ENCODE assay signal across 20 cellular contexts in genomic region chr4:121692261-121692660, GRCh38. TPM values are rescaled to one million over a fixed set of nuclear protein-coding genes. Genes with fewer than 3 reads are reported as not detected.
DNase-seq lines count a peak whose midpoint lies in the region; ATAC-seq, FAIRE-seq and TF ChIP-seq lines count a peak whose summit lies in the region.
"Had no signal": no experiment of that assay in that cellular context is flagged by ENCODE, and none has a peak within 500 bp of the region (broad histone marks: within the 10 kb centered on the region; RNA-seq: fewer than 3 reads in every experiment).

No MANE protein-coding gene starts in this region.

- H4K91ac ChIP-seq in neuronal stem cell (ENCODE audit: low read depth, low read length, poor library complexity), result no peak overlapping the region

- H3K18ac ChIP-seq in neuronal stem cell (ENCODE audit: low read length), result no peak overlapping the region

- TF ChIP-seq POLR2A in heart left ventricle (IDR thresholded peaks at IDR 0.05) (no peak), uterus (IDR thresholded peaks at IDR 0.05) (no peak), esophagus squamous epithelium (IDR thresholded peaks at IDR 0.05) (no peak)

- H3K9me1 ChIP-seq in keratinocyte (ENCODE audit: control insufficient read depth, extremely low read depth, insufficient read depth, low read length), result peaks cover 4% of the 10 kb centered on the region

- H3K9ac ChIP-seq in adipocyte (ENCODE audit: low read length) (peak overlapping the region; percentile 80), keratinocyte (ENCODE audit: control insufficient read depth, extremely low read depth, insufficient read depth, low read length) (no peak overlapping the region), neuronal stem cell (ENCODE audit: low read depth, low read length, poor library complexity) (no peak overlapping the region)

- intact Hi-C loops in heart left ventricle (cut with DNase I), result no loop called here
- intact Hi-C loops in uterus (cut with DNase I; ENCODE audit: low total_unique reads), result no loop called here
- intact Hi-C loops in esophagus squamous epithelium (cut with DNase I), result no loop called here

- no peak for ATAC-seq in heart left ventricle
- ATAC-seq: T-cell had no signal

- H2BK120ac ChIP-seq in neuronal stem cell (ENCODE audit: low read depth, low read length), result no peak overlapping the region

- no peak overlapping the region for H2BK5ac ChIP-seq in neuronal stem cell (ENCODE audit: low read length)

- H3K14ac ChIP-seq in neuronal stem cell (ENCODE audit: low read length), result no peak overlapping the region

- no peak overlapping the region for H3K4ac ChIP-seq in neuronal stem cell (ENCODE audit: low read length)

- peak overlapping the region; percentile 10 to 75 for H3K27ac ChIP-seq in right atrium auricular region
- peak overlapping the region in 3 of 12 donors; percentile 52 to 62 (median 55) for H3K27ac ChIP-seq in heart left ventricle
- H3K27ac ChIP-seq in keratinocyte (ENCODE audit: control insufficient read depth, insufficient read depth, low read length), result no peak overlapping the region
- peak overlapping the region; percentile 79 to 95 for H3K27ac ChIP-seq in uterus
- peak overlapping the region in 1 of 4 donors; percentile 17 for H3K27ac ChIP-seq in esophagus squamous epithelium
- no peak overlapping the region for H3K27ac ChIP-seq in neuronal stem cell (replicated peaks; ENCODE audit: low read length)
- H3K27ac ChIP-seq: prostate gland had no signal

- H2BK12ac ChIP-seq in neuronal stem cell (ENCODE audit: low read length), result no peak overlapping the region

- H3K36me3 ChIP-seq in right atrium auricular region, result peaks cover 4% of the 10 kb centered on the region
- peaks cover 0 to 30% (median 4%) of the 10 kb centered on the region in 9 donors for H3K36me3 ChIP-seq in heart left ventricle
- H3K36me3 ChIP-seq in adipocyte (ENCODE audit: control insufficient read depth, insufficient read depth, low read length, severe bottlenecking), result peaks cover 37% of the 10 kb centered on the region
- peaks cover 6 to 25% of the 10 kb centered on the region in 2 experiments for H3K36me3 ChIP-seq in keratinocyte (ENCODE audit: control insufficient read depth in 2 of 2, extremely low read depth in 1 of 2, insufficient read depth in 2 of 2, low read length in 2 of 2)
- no peaks in the 10 kb centered on the region for H3K36me3 ChIP-seq in uterus
- H3K36me3 ChIP-seq in esophagus squamous epithelium, result peaks cover 0 to 25% (median 3%) of the 10 kb centered on the region in 3 donors
- H3K36me3 ChIP-seq in neuronal stem cell (replicated peaks in 1 of 2; ENCODE audit: control insufficient read depth in 2 of 2, insufficient read depth in 2 of 2, low read length in 2 of 2), result peaks cover 3 to 51% of the 10 kb centered on the region in 2 donors
- H3K36me3 ChIP-seq: prostate gland had no signal

- H2AFZ ChIP-seq in keratinocyte (ENCODE audit: control insufficient read depth, low read length), result no peak overlapping the region
- H2AFZ ChIP-seq in neuronal stem cell (ENCODE audit: low read length), result no peak overlapping the region

- H3K4me3 ChIP-seq in right atrium auricular region, result no peak overlapping the region
- peak overlapping the region in 1 of 12 donors; percentile 90 for H3K4me3 ChIP-seq in heart left ventricle
- H3K4me3 ChIP-seq in adipocyte (ENCODE audit: low read length), result peak overlapping the region; percentile 80
- H3K4me3 ChIP-seq in keratinocyte (ENCODE audit: control insufficient read depth in 2 of 3, extremely low read depth in 1 of 3, insufficient read depth in 2 of 3, low read depth in 1 of 3, low read length in 3 of 3), result no peak overlapping the region
- H3K4me3 ChIP-seq in uterus, result no peak overlapping the region
- H3K4me3 ChIP-seq in esophagus squamous epithelium, result no peak overlapping the region
- no peak overlapping the region for H3K4me3 ChIP-seq in neuronal stem cell (ENCODE audit: low read length in 2 of 2)
- H3K4me3 ChIP-seq: prostate gland had no signal

- in situ Hi-C loops in G401 (cut with HindIII; ENCODE audit: low sequenced_read_pairs), result no loop called here

- H3K9me3 ChIP-seq in right atrium auricular region, result no peaks in the 10 kb centered on the region
- no peaks in the 10 kb centered on the region for H3K9me3 ChIP-seq in heart left ventricle
- no peaks in the 10 kb centered on the region for H3K9me3 ChIP-seq in adipocyte (ENCODE audit: control insufficient read depth, low read length)
- H3K9me3 ChIP-seq in keratinocyte (ENCODE audit: control insufficient read depth, low read depth, low read length), result no peaks in the 10 kb centered on the region
- no peaks in the 10 kb centered on the region for H3K9me3 ChIP-seq in uterus
- no peaks in the 10 kb centered on the region for H3K9me3 ChIP-seq in esophagus squamous epithelium
- peaks cover 2 to 3% of the 10 kb centered on the region in 2 donors for H3K9me3 ChIP-seq in neuronal stem cell (replicated peaks in 1 of 2; ENCODE audit: control insufficient read depth in 2 of 2, insufficient read depth in 1 of 2, low read depth in 1 of 2, low read length in 2 of 2)
- H3K9me3 ChIP-seq: prostate gland had no signal

- H3K27me3 ChIP-seq in right atrium auricular region (no peaks in the 10 kb centered on the region), heart left ventricle (no peaks in the 10 kb centered on the region), adipocyte (replicated peaks; ENCODE audit: control insufficient read depth, insufficient read depth, low read length) (no peaks in the 10 kb centered on the region), keratinocyte (ENCODE audit: control insufficient read depth, extremely low read depth, insufficient read depth, low read length) (no peaks in the 10 kb centered on the region), uterus (no peaks in the 10 kb centered on the region), esophagus squamous epithelium (no peaks in the 10 kb centered on the region), neuronal stem cell (ENCODE audit: control insufficient read depth in 3 of 3, insufficient read depth in 3 of 3, low read depth in 1 of 3, low read length in 3 of 3) (no peaks in the 10 kb centered on the region)

- no peak for TF ChIP-seq CTCF in right atrium auricular region (IDR thresholded peaks at IDR 0.05)
- no peak for TF ChIP-seq CTCF in heart left ventricle (IDR thresholded peaks at IDR 0.05)
- TF ChIP-seq CTCF in keratinocyte (optimal IDR thresholded peaks at IDR 0.05 in 1 of 3, IDR thresholded peaks at IDR 0.05 in 1 of 3, conservative IDR thresholded peaks at IDR 0.05 in 1 of 3; ENCODE audit: extremely low read depth in 1 of 3, insufficient read depth in 2 of 3, low read length in 3 of 3), result no peak
- TF ChIP-seq CTCF in uterus (IDR thresholded peaks at IDR 0.05), result no peak
- no peak for TF ChIP-seq CTCF in esophagus squamous epithelium (IDR thresholded peaks at IDR 0.05)

- H3K79me1 ChIP-seq in neuronal stem cell (ENCODE audit: low read depth, low read length), result peaks cover 2% of the 10 kb centered on the region

- DNase-seq in right atrium auricular region (ENCODE audit: low spot score) (no peak), heart left ventricle (no peak), adipocyte (ENCODE audit: low read depth) (no peak), keratinocyte (ENCODE audit: low read depth, low spot score) (no peak), uterus (no peak), G401 (ENCODE audit: low spot score) (no peak), esophagus squamous epithelium (lab: John Stamatoyannopoulos, UW) (no peak), neuronal stem cell (ENCODE audit: low spot score) (no peak)
- DNase-seq: activated CD4-positive, alpha-beta memory T cell treated with anti-CD3 and anti-CD28 coated beads for 36 hours; activated naive CD4-positive, alpha-beta T cell treated with anti-CD3 and anti-CD28 coated beads for 36 hours; anterior cingulate cortex; CD4-positive, alpha-beta memory T cell; effector CD4-positive, alpha-beta T cell; hypothalamus; NCI-H1694; NK-92 treated with Interleukin-12 subunit alpha and Interleukin-12 subunit beta, amount 100 ng/mL, for 24 hours; stimulated activated CD4-positive, alpha-beta T cell treated with anti-CD3 and anti-CD28 coated beads, Interleukin-4, amount 100 ng/mL, for 24 hours; T-cell had no signal

- dilution Hi-C loops in keratinocyte (cut with MboI; ENCODE audit: extremely low pct_ligation_motif_present, low sequenced_read_pairs), result no loop called here

- H2BK15ac ChIP-seq in neuronal stem cell (ENCODE audit: low read length), result no peak overlapping the region

- H3K4me1 ChIP-seq in right atrium auricular region (peaks cover 0 to 73% of the 10 kb centered on the region in 2 donors), heart left ventricle (peaks cover 5 to 85% (median 60%) of the 10 kb centered on the region in 12 donors), adipocyte (ENCODE audit: control insufficient read depth, insufficient read depth, low read length) (peaks cover 65% of the 10 kb centered on the region), keratinocyte (ENCODE audit: control insufficient read depth, extremely low read depth, insufficient read depth, low read length) (peaks cover 44% of the 10 kb centered on the region), uterus (peaks cover 0 to 15% of the 10 kb centered on the region in 2 donors), esophagus squamous epithelium (peaks cover 0 to 83% (median 26%) of the 10 kb centered on the region in 3 donors), neuronal stem cell (ENCODE audit: control insufficient read depth in 2 of 2, insufficient read depth in 1 of 2, low read depth in 1 of 2, low read length in 2 of 2) (peaks cover 6 to 12% of the 10 kb centered on the region in 2 donors)
- H3K4me1 ChIP-seq: prostate gland had no signal

- no peak for FAIRE-seq in keratinocyte (lab: Jason Lieb, UNC)
- FAIRE-seq: GM12892 had no signal

- peaks cover 4% of the 10 kb centered on the region for H4K20me1 ChIP-seq in keratinocyte (ENCODE audit: control insufficient read depth, extremely low read depth, insufficient read depth, low read length)

- peaks cover 73% of the 10 kb centered on the region for H3K79me2 ChIP-seq in keratinocyte (ENCODE audit: control insufficient read depth, insufficient read depth, low read length)

- no peak overlapping the region for H2AK5ac ChIP-seq in neuronal stem cell (ENCODE audit: low read depth, low read length)

- no peak overlapping the region for H4K8ac ChIP-seq in neuronal stem cell (ENCODE audit: low read depth, low read length)

- H3K4me2 ChIP-seq in keratinocyte (ENCODE audit: control insufficient read depth, extremely low read depth, insufficient read depth, low read depth, low read length) (peak overlapping the region; percentile 88), neuronal stem cell (ENCODE audit: insufficient read depth, low read length, poor library complexity, severe bottlenecking) (no peak overlapping the region)

- H3K23ac ChIP-seq in neuronal stem cell (ENCODE audit: low read depth, low read length, poor library complexity), result no peak overlapping the region

RNA-seq across cellular contexts. Expression of gene ANXA5, which starts 4.5 kb away (rescaled TPM):
- total RNA-seq in right atrium auricular region, result 100 to 1,000 TPM; 186 to 197 TPM
- total RNA-seq in heart left ventricle, result 100 to 1,000 TPM; 108 to 283 (median 168) TPM
- polyA plus RNA-seq in heart left ventricle, result 100 to 1,000 TPM; 104 to 269 TPM
- 318 to 527 TPM (median 512 TPM) in 3 replicates for polyA plus RNA-seq in keratinocyte
- 211 TPM for polyA plus RNA-seq in keratinocyte (2011; ENCODE audit: low read depth)
- 330 and 533 TPM in 2 replicates for polyA plus RNA-seq in keratinocyte (2011; cell fraction: cytosol; rRNA removed)
- polyA plus RNA-seq in keratinocyte (2011; cell fraction: nucleus; rRNA removed), result 283 and 314 TPM in 2 replicates
- 134 and 409 TPM in 2 replicates for polyA plus RNA-seq in keratinocyte (2012; ENCODE audit: low replicate concordance)
- polyA minus RNA-seq in keratinocyte, result 100 to 249 TPM (median 157 TPM) in 3 replicates
- polyA minus RNA-seq in keratinocyte (2011; cell fraction: cytosol; rRNA and poly(A)+ RNA removed), result 298 TPM
- polyA minus RNA-seq in keratinocyte (2011; cell fraction: nucleus; rRNA and poly(A)+ RNA removed), result 63.0 and 106 TPM in 2 replicates
- total RNA-seq in uterus, result 100 to 1,000 TPM; 255 to 353 (median 316) TPM
- total RNA-seq in G401 (2014; rRNA removed; shearing (Covaris generic)), result 153 and 171 TPM in 2 replicates
- total RNA-seq in esophagus squamous epithelium, result 100 to 1,000 TPM in 2 of 4 donors, 10 to 100 TPM in 2; 50.4 to 153 (median 117) TPM
- polyA plus RNA-seq in neuronal stem cell (2013, experiment 1 of 2), result 130 TPM
- 128 TPM for polyA plus RNA-seq in neuronal stem cell (2013, experiment 2 of 2)

Comparison
In these comparisons a context has a peak if more than half of its experiments do, and no peak if none do; other contexts are left out.
1. H3K27ac ChIP-seq: peak in right atrium auricular region (2 of 2) and uterus (2 of 2); none in keratinocyte (single experiment) and neuronal stem cell (single experiment).